In the genomic region with DNA sequence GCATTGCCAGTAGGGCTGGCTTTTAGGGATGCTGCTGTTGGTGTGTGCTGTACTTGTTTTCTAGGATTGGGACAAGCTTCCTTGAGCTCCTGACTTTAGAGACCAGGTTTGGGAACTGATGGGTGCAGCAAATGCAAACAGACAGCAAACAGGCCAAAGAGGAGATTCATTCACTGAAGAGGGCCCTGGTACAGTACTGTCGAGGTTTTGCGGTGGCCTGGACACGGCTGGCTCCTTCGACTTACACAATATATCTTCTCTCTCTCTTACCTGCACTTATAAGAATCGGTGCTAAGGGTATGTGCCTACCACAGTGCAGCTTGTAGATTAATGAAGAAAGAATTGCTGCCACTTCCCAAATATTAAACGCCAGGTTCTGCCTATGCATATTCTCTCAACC, we compare ENCODE assay signal across 9 cellular contexts. TPM values are rescaled to one million over a fixed set of nuclear protein-coding genes. Genes with fewer than 3 reads are reported as not detected.
DNase-seq lines count a peak whose midpoint lies in the region; ATAC-seq, FAIRE-seq and TF ChIP-seq lines count a peak whose summit lies in the region.
"Had no signal": no experiment of that assay in that cellular context is flagged by ENCODE, and none has a peak within 500 bp of the region (broad histone marks: within the 10 kb centered on the region; RNA-seq: fewer than 3 reads in every experiment).

No MANE protein-coding gene starts in this region.

- H3K27ac Mint-ChIP-seq in mesothelial cell of epicardium = peak overlapping the region; percentile 75

- H3K27me3 ChIP-seq in heart right ventricle (no peaks in the 10 kb centered on the region), bronchial epithelial cell (ENCODE audit: control insufficient read depth, insufficient read depth, low read length) (no peaks in the 10 kb centered on the region), upper lobe of right lung (no peaks in the 10 kb centered on the region)

- no peak for TF ChIP-seq CTCF in heart right ventricle (IDR thresholded peaks at IDR 0.05)
- TF ChIP-seq CTCF in bronchial epithelial cell (IDR thresholded peaks at IDR 0.05; ENCODE audit: insufficient read depth, low read length, severe bottlenecking) = no peak
- no peak for TF ChIP-seq CTCF in mesothelial cell of epicardium (IDR thresholded peaks at IDR 0.05; ENCODE audit: unreplicated experiment)
- TF ChIP-seq CTCF in upper lobe of right lung (IDR thresholded peaks at IDR 0.05) = no peak

- FAIRE-seq in bronchial epithelial cell (lab: Jason Lieb, UNC) = no peak
- FAIRE-seq: G401.6 had no signal

- H3K4me1 Mint-ChIP-seq in mesothelial cell of epicardium = peaks cover 22% of the 10 kb centered on the region

- no peaks in the 10 kb centered on the region for H3K9me3 ChIP-seq in heart right ventricle
- no peaks in the 10 kb centered on the region for H3K9me3 ChIP-seq in upper lobe of right lung

- H3K27me3 Mint-ChIP-seq in mesothelial cell of epicardium (ENCODE audit: low read depth) = no peaks in the 10 kb centered on the region

- no peaks in the 10 kb centered on the region for H3K36me3 Mint-ChIP-seq in mesothelial cell of epicardium

- peak overlapping the region; percentile 81 for H3K4me3 Mint-ChIP-seq in mesothelial cell of epicardium

- intact Hi-C loops in heart right ventricle (cut with DNase I) = loop anchor here in 7 of 10 donors (2.0 to 5.0 kb wide), 6 partner anchors 35 to 65 kb away; no protein-coding TSS in a partner anchor
- intact Hi-C loops in Right ventricle myocardium superior (cut with DNase I) = loop anchor here (5.0 kb wide), 1 partner anchor 40 kb away; no protein-coding TSS in a partner anchor
- intact Hi-C loops in upper lobe of right lung (cut with DNase I) = no loop called here

- no peaks in the 10 kb centered on the region for H3K36me3 ChIP-seq in heart right ventricle
- H3K36me3 ChIP-seq in bronchial epithelial cell (ENCODE audit: control insufficient read depth, insufficient read depth, low read length) = no peaks in the 10 kb centered on the region
- H3K36me3 ChIP-seq in upper lobe of right lung = no peaks in the 10 kb centered on the region

- 68 to 77% methylated on average over 6 of the region's 6 CpGs for WGBS in heart right ventricle, 2 donors

- H3K4me3 ChIP-seq in heart right ventricle = peak overlapping the region; percentile 57 to 90 (median 82)
- peak overlapping the region; percentile 54 for H3K4me3 ChIP-seq in bronchial epithelial cell (ENCODE audit: low read depth, low read length)
- H3K4me3 ChIP-seq in upper lobe of right lung = peak overlapping the region; percentile 83

- ATAC-seq in heart right ventricle (no peak), Right ventricle myocardium superior (ENCODE audit: poor library complexity) (no peak), upper lobe of right lung (no peak)

- H3K4me1 ChIP-seq in heart right ventricle = peaks cover 5 to 51% (median 28%) of the 10 kb centered on the region in 9 donors
- peaks cover 19% of the 10 kb centered on the region for H3K4me1 ChIP-seq in upper lobe of right lung

- H3K9me3 Mint-ChIP-seq in mesothelial cell of epicardium = no peaks in the 10 kb centered on the region

- no peak for DNase-seq in heart right ventricle
- DNase-seq in Right ventricle myocardium superior = no peak
- DNase-seq in bronchial epithelial cell (ENCODE audit: low read depth) = no peak
- DNase-seq in mesothelial cell of epicardium (ENCODE audit: low spot score in 2 of 2, unreplicated experiment in 2 of 2) = no peak
- DNase-seq in upper lobe of right lung = no peak
- DNase-seq in NCI-H1694 treated with DMSO at 0.1 percent for 48 hours (lab: John Stamatoyannopoulos, UW) = no peak
- no peak for DNase-seq in HK-2 (ENCODE audit: unreplicated experiment)
- DNase-seq in NCI-H2107 (lab: John Stamatoyannopoulos, UW) = no peak

- peak overlapping the region; percentile 28 to 92 (median 88) for H3K27ac ChIP-seq in heart right ventricle
- H3K27ac ChIP-seq in upper lobe of right lung = peak overlapping the region; percentile 77

RNA-seq across cellular contexts. Expression of a gene that starts 44.6 kb away (rescaled TPM):
- total RNA-seq in heart right ventricle (100 to 1,000 TPM; 153 to 403 (median 203) TPM), Right ventricle myocardium superior (255 TPM), bronchial epithelial cell (123 and 177 TPM in 2 replicates), mesothelial cell of epicardium (215 to 221 TPM (median 219 TPM) in 3 replicates), upper lobe of right lung (628 TPM)
- 100 to 1,000 TPM in 1 of 2 donors, 10 to 100 TPM in 1; 73.6 to 624 TPM for polyA plus RNA-seq in heart right ventricle
